Comparison of ENCODE assay signal across 25 cellular contexts in genomic region chrX:24248042-24248441, GRCh38.
"Had no signal": no experiment of that assay in that cellular context is flagged by ENCODE, and none has a peak within 500 bp of the region (broad histone marks: within the 10 kb centered on the region; RNA-seq: fewer than 3 reads in every experiment).

No MANE protein-coding gene starts in this region.

- H3K9me3 Mint-ChIP-seq: effector memory CD8-positive, alpha-beta T cell; natural killer cell; stimulated activated naive CD8-positive, alpha-beta T cell treated with anti-CD3 and anti-CD28 coated beads, Interleukin-15, amount 100 ng/mL, for 72 hours; type B pancreatic cell had no signal

- H3K36me3 Mint-ChIP-seq: natural killer cell, type B pancreatic cell had no signal

- H3K4me1 Mint-ChIP-seq: natural killer cell had no signal

- ATAC-seq: effector memory CD8-positive, alpha-beta T cell; left ventricle myocardium superior; lower lobe of right lung; natural killer cell; psoas muscle; sciatic nerve; stimulated activated naive CD8-positive, alpha-beta T cell treated with anti-CD3 and anti-CD28 coated beads, Interleukin-15, amount 100 ng/mL, for 72 hours had no signal

- H3K27ac Mint-ChIP-seq: effector memory CD8-positive, alpha-beta T cell; natural killer cell; stimulated activated naive CD8-positive, alpha-beta T cell treated with anti-CD3 and anti-CD28 coated beads, Interleukin-15, amount 100 ng/mL, for 72 hours; type B pancreatic cell had no signal

- H3K27me3 Mint-ChIP-seq: stimulated activated naive CD8-positive, alpha-beta T cell treated with anti-CD3 and anti-CD28 coated beads, Interleukin-15, amount 100 ng/mL, for 72 hours had no signal

- H3K4me3 ChIP-seq: esophagus squamous epithelium, lower lobe of right lung, ovary, psoas muscle, smooth muscle cell, tibial artery had no signal

- DNase-seq: cortex of kidney; effector memory CD8-positive, alpha-beta T cell; erythroblast; esophagus squamous epithelium; foreskin melanocyte; head of caudate nucleus; left ventricle myocardium superior; lower lobe of right lung; natural killer cell; occipital lobe; ovary; posterior cingulate gyrus; psoas muscle; stimulated activated CD4-positive, alpha-beta T cell treated with anti-CD3 and anti-CD28 coated beads, Interleukin-12 subunit alpha, Interleukin-12 subunit beta, amount 100 ng/mL, for 4 hours; stimulated activated CD4-positive, alpha-beta T cell treated with anti-CD3 and anti-CD28 coated beads, Interleukin-1b, Interleukin-23, amount 100 ng/mL, for 48 hours; stimulated activated CD4-positive, alpha-beta T cell treated with anti-CD3 and anti-CD28 coated beads, Interleukin-4, amount 100 ng/mL, for 1 hour; stimulated activated CD8-positive, alpha-beta memory T cell treated with anti-CD3 and anti-CD28 coated beads, Interleukin-4, amount 100 ng/mL, for 48 hours; stimulated activated naive CD4-positive, alpha-beta T cell; stimulated activated naive CD8-positive, alpha-beta T cell treated with anti-CD3 and anti-CD28 coated beads, Interleukin-15, amount 100 ng/mL, for 72 hours; tibial artery had no signal

- H3K9me3 ChIP-seq: esophagus squamous epithelium, lower lobe of right lung, ovary, psoas muscle, tibial artery had no signal

- H3K4me2 ChIP-seq: smooth muscle cell had no signal

- H3K36me3 ChIP-seq: esophagus squamous epithelium, lower lobe of right lung, ovary, tibial artery had no signal

- H3K4me3 Mint-ChIP-seq: effector memory CD8-positive, alpha-beta T cell; natural killer cell; stimulated activated naive CD8-positive, alpha-beta T cell treated with anti-CD3 and anti-CD28 coated beads, Interleukin-15, amount 100 ng/mL, for 72 hours; type B pancreatic cell had no signal

- H3K4me1 ChIP-seq: lower lobe of right lung, psoas muscle, tibial artery had no signal

- H3K27me3 ChIP-seq: esophagus squamous epithelium, ovary, tibial artery had no signal

- H3K27ac ChIP-seq: esophagus squamous epithelium, lower lobe of right lung, ovary, psoas muscle, tibial artery had no signal

- FAIRE-seq: endometrium, keratinocyte had no signal
